12 cellular contexts compared by ENCODE assay signal in genomic region chr13:114279146-114279545, GRCh38. TPM values are rescaled to one million over a fixed set of nuclear protein-coding genes. Genes with fewer than 3 reads are reported as not detected.
A peak's percentile ranks its signal among the peaks of the same experiment; 100 is the strongest.
DNase-seq lines count a peak whose midpoint lies in the region; ATAC-seq and TF ChIP-seq lines count a peak whose summit lies in the region.
"Had no signal": no experiment of that assay in that cellular context is flagged by ENCODE, and none has a peak within 500 bp of the region (broad histone marks: within the 10 kb centered on the region; RNA-seq: fewer than 3 reads in every experiment).

No MANE protein-coding gene starts in this region.

- H3K27ac ChIP-seq in OCI-LY1 (ENCODE audit: low read depth, low read length, poor library complexity, severe bottlenecking) (peak overlapping the region; percentile 95), uterus (no peak overlapping the region)

- H2AFZ ChIP-seq in OCI-LY1 (ENCODE audit: low read length), result no peak overlapping the region

- H3K79me2 ChIP-seq in OCI-LY1 (ENCODE audit: insufficient read depth, low read length), result peaks cover 19% of the 10 kb centered on the region

- H3K27me3 ChIP-seq in OCI-LY1 (ENCODE audit: insufficient read depth, low read length) (no peaks in the 10 kb centered on the region), uterus (no peaks in the 10 kb centered on the region)
- H3K27me3 ChIP-seq: transverse colon had no signal

- H3K4me3 ChIP-seq in OCI-LY1 (ENCODE audit: low read depth, low read length, poor library complexity, severe bottlenecking), result no peak overlapping the region
- H3K4me3 ChIP-seq in uterus, result no peak overlapping the region
- H3K4me3 ChIP-seq: prostate gland, transverse colon had no signal

- peak overlapping the region; percentile 99 for H3K27ac Mint-ChIP-seq in activated CD4-positive, alpha-beta T cell treated with anti-CD3 and anti-CD28 coated beads, Interleukin-2, amount 10 ng/mL, durations not matched to agents 24 days and 14 days
- H3K27ac Mint-ChIP-seq in activated naive CD8-positive, alpha-beta T cell treated with anti-CD3 and anti-CD28 coated beads for 36 hours, result peak overlapping the region; percentile 99
- peak overlapping the region; percentile 96 for H3K27ac Mint-ChIP-seq in natural killer cell treated with Interleukin-12 subunit alpha and Interleukin-12 subunit beta and Interleukin-15 and Interleukin-18, amount 100 ng/mL, for 72 hours

- no peak for TF ChIP-seq POLR2A in uterus (IDR thresholded peaks at IDR 0.05)

- no peaks in the 10 kb centered on the region for H4K20me1 ChIP-seq in OCI-LY1 (ENCODE audit: insufficient read depth, low read length)

- H3K9me3 ChIP-seq in OCI-LY1 (ENCODE audit: low read length), result no peaks in the 10 kb centered on the region
- no peaks in the 10 kb centered on the region for H3K9me3 ChIP-seq in uterus
- H3K9me3 ChIP-seq: prostate gland, transverse colon had no signal

- peak overlapping the region; percentile 74; the same call in 1 of the 2 replicates for H3K9ac ChIP-seq in OCI-LY1 (ENCODE audit: low read length)

- DNase-seq in activated CD4-positive, alpha-beta T cell treated with anti-CD3 and anti-CD28 coated beads, Interleukin-2, amount 10 ng/mL, durations not matched to agents 24 days and 14 days, result no peak
- DNase-seq in activated CD4-positive, alpha-beta T cell treated with anti-CD3 and anti-CD28 coated beads, Interleukin-2, amount 50 U/mL, for 4 hours, result no peak
- DNase-seq in activated naive CD8-positive, alpha-beta T cell treated with anti-CD3 and anti-CD28 coated beads for 36 hours, result no peak
- DNase-seq in natural killer cell treated with Interleukin-12 subunit alpha and Interleukin-12 subunit beta and Interleukin-15 and Interleukin-18, amount 100 ng/mL, for 72 hours (ENCODE audit: low spot score), result no peak
- DNase-seq in occipital lobe (lab: John Stamatoyannopoulos, UW) (no peak), inferior parietal cortex (ENCODE audit: extremely low spot score) (no peak), uterus (no peak)
- DNase-seq: dermis blood vessel endothelial cell, midbrain, transverse colon had no signal

- H3F3A ChIP-seq in OCI-LY1 (ENCODE audit: insufficient read depth, low read length), result peaks cover 17% of the 10 kb centered on the region; the same call in 1 of the 2 replicates

- no peaks in the 10 kb centered on the region for H3K9me3 Mint-ChIP-seq in activated CD4-positive, alpha-beta T cell treated with anti-CD3 and anti-CD28 coated beads, Interleukin-2, amount 10 ng/mL, durations not matched to agents 24 days and 14 days
- no peaks in the 10 kb centered on the region for H3K9me3 Mint-ChIP-seq in activated naive CD8-positive, alpha-beta T cell treated with anti-CD3 and anti-CD28 coated beads for 36 hours
- no peaks in the 10 kb centered on the region for H3K9me3 Mint-ChIP-seq in natural killer cell treated with Interleukin-12 subunit alpha and Interleukin-12 subunit beta and Interleukin-15 and Interleukin-18, amount 100 ng/mL, for 72 hours

- no peak for ATAC-seq in natural killer cell treated with Interleukin-12 subunit alpha and Interleukin-12 subunit beta and Interleukin-15 and Interleukin-18, amount 100 ng/mL, for 72 hours

- H3K27me3 Mint-ChIP-seq in activated CD4-positive, alpha-beta T cell treated with anti-CD3 and anti-CD28 coated beads, Interleukin-2, amount 10 ng/mL, durations not matched to agents 24 days and 14 days, result no peaks in the 10 kb centered on the region
- no peaks in the 10 kb centered on the region for H3K27me3 Mint-ChIP-seq in activated naive CD8-positive, alpha-beta T cell treated with anti-CD3 and anti-CD28 coated beads for 36 hours
- H3K27me3 Mint-ChIP-seq in natural killer cell treated with Interleukin-12 subunit alpha and Interleukin-12 subunit beta and Interleukin-15 and Interleukin-18, amount 100 ng/mL, for 72 hours, result no peaks in the 10 kb centered on the region

- H3K4me2 ChIP-seq in OCI-LY1 (ENCODE audit: low read length), result no peak overlapping the region

- no peak for TF ChIP-seq CTCF in OCI-LY1 (IDR thresholded peaks at IDR 0.05; ENCODE audit: low read length)
- TF ChIP-seq CTCF in uterus (IDR thresholded peaks at IDR 0.05), result no peak

- H3K4me1 ChIP-seq in OCI-LY1 (ENCODE audit: insufficient read depth, low read length, severe bottlenecking) (peaks cover 32% of the 10 kb centered on the region), uterus (peaks cover 0 to 7% of the 10 kb centered on the region in 2 donors)

- H3K9me2 ChIP-seq in OCI-LY1 (ENCODE audit: low read depth, low read length), result no peaks in the 10 kb centered on the region

- H3K36me3 ChIP-seq in OCI-LY1 (ENCODE audit: insufficient read depth, low read length) (peaks cover 31% of the 10 kb centered on the region), uterus (no peaks in the 10 kb centered on the region)
- H3K36me3 ChIP-seq: prostate gland had no signal

- no peak overlapping the region for H3K4me3 Mint-ChIP-seq in activated CD4-positive, alpha-beta T cell treated with anti-CD3 and anti-CD28 coated beads, Interleukin-2, amount 10 ng/mL, durations not matched to agents 24 days and 14 days
- H3K4me3 Mint-ChIP-seq in activated naive CD8-positive, alpha-beta T cell treated with anti-CD3 and anti-CD28 coated beads for 36 hours, result no peak overlapping the region
- no peak overlapping the region for H3K4me3 Mint-ChIP-seq in natural killer cell treated with Interleukin-12 subunit alpha and Interleukin-12 subunit beta and Interleukin-15 and Interleukin-18, amount 100 ng/mL, for 72 hours

- H3K4me1 Mint-ChIP-seq in activated CD4-positive, alpha-beta T cell treated with anti-CD3 and anti-CD28 coated beads, Interleukin-2, amount 10 ng/mL, durations not matched to agents 24 days and 14 days, result peaks cover 36% of the 10 kb centered on the region
- peaks cover 32% of the 10 kb centered on the region for H3K4me1 Mint-ChIP-seq in activated naive CD8-positive, alpha-beta T cell treated with anti-CD3 and anti-CD28 coated beads for 36 hours
- H3K4me1 Mint-ChIP-seq in natural killer cell treated with Interleukin-12 subunit alpha and Interleukin-12 subunit beta and Interleukin-15 and Interleukin-18, amount 100 ng/mL, for 72 hours (ENCODE audit: low read depth in 2 of 2), result peaks cover 21 to 41% of the 10 kb centered on the region in 2 donors

- H3K36me3 Mint-ChIP-seq in activated CD4-positive, alpha-beta T cell treated with anti-CD3 and anti-CD28 coated beads, Interleukin-2, amount 10 ng/mL, durations not matched to agents 24 days and 14 days (ENCODE audit: low read depth), result peaks cover 45% of the 10 kb centered on the region
- peaks cover 24% of the 10 kb centered on the region for H3K36me3 Mint-ChIP-seq in activated naive CD8-positive, alpha-beta T cell treated with anti-CD3 and anti-CD28 coated beads for 36 hours
- H3K36me3 Mint-ChIP-seq in natural killer cell treated with Interleukin-12 subunit alpha and Interleukin-12 subunit beta and Interleukin-15 and Interleukin-18, amount 100 ng/mL, for 72 hours, result peaks cover 20% of the 10 kb centered on the region

- intact Hi-C loops in activated CD4-positive, alpha-beta T cell treated with anti-CD3 and anti-CD28 coated beads, Interleukin-2, amount 10 ng/mL, durations not matched to agents 24 days and 14 days (cut with micrococcal nuclease), result no loop called here
- intact Hi-C loops in uterus (cut with DNase I; ENCODE audit: low total_unique reads), result no loop called here

RNA-seq across cellular contexts. Expression of gene UPF3A, which starts 2.3 kb away (rescaled TPM):
- 51.4 and 52.1 TPM in 2 replicates for total RNA-seq in activated CD4-positive, alpha-beta T cell treated with anti-CD3 and anti-CD28 coated beads, Interleukin-2, amount 10 ng/mL, durations not matched to agents 24 days and 14 days
- total RNA-seq in activated naive CD8-positive, alpha-beta T cell treated with anti-CD3 and anti-CD28 coated beads for 36 hours, result 10 to 100 TPM; 42.9 to 45.9 TPM
- 10 to 100 TPM; 30.8 to 44.3 TPM for total RNA-seq in natural killer cell treated with Interleukin-12 subunit alpha and Interleukin-12 subunit beta and Interleukin-15 and Interleukin-18, amount 100 ng/mL, for 72 hours
- total RNA-seq in occipital lobe (53.0 TPM), uterus (10 to 100 TPM; 15.0 to 74.1 (median 34.9) TPM)

RNA-seq across cellular contexts. Expression of gene CHAMP1, which starts 35.2 kb away (rescaled TPM):
- 46.9 and 48.2 TPM in 2 replicates for total RNA-seq in activated CD4-positive, alpha-beta T cell treated with anti-CD3 and anti-CD28 coated beads, Interleukin-2, amount 10 ng/mL, durations not matched to agents 24 days and 14 days
- total RNA-seq in activated naive CD8-positive, alpha-beta T cell treated with anti-CD3 and anti-CD28 coated beads for 36 hours, result 10 to 100 TPM; 46.2 to 46.6 TPM
- 10 to 100 TPM; 17.5 to 24.4 TPM for total RNA-seq in natural killer cell treated with Interleukin-12 subunit alpha and Interleukin-12 subunit beta and Interleukin-15 and Interleukin-18, amount 100 ng/mL, for 72 hours
- 7.8 TPM for total RNA-seq in occipital lobe
- 10 to 100 TPM in 2 of 4 donors, 1 to 10 TPM in 2; 5.9 to 24.7 (median 15.2) TPM for total RNA-seq in uterus

RNA-seq across cellular contexts. Expression of gene CDC16, which starts 44.4 kb away (rescaled TPM):
- 84.5 and 85.4 TPM in 2 replicates for total RNA-seq in activated CD4-positive, alpha-beta T cell treated with anti-CD3 and anti-CD28 coated beads, Interleukin-2, amount 10 ng/mL, durations not matched to agents 24 days and 14 days
- total RNA-seq in activated naive CD8-positive, alpha-beta T cell treated with anti-CD3 and anti-CD28 coated beads for 36 hours, result 10 to 100 TPM; 72.8 to 73.0 TPM
- total RNA-seq in natural killer cell treated with Interleukin-12 subunit alpha and Interleukin-12 subunit beta and Interleukin-15 and Interleukin-18, amount 100 ng/mL, for 72 hours, result 10 to 100 TPM; 60.5 to 88.0 TPM
- total RNA-seq in occipital lobe (49.4 TPM), uterus (100 to 1,000 TPM in 1 of 4 donors, 10 to 100 TPM in 3; 25.0 to 103 (median 53.5) TPM)
